2 cellular contexts compared by ENCODE assay signal in the genomic region with DNA sequence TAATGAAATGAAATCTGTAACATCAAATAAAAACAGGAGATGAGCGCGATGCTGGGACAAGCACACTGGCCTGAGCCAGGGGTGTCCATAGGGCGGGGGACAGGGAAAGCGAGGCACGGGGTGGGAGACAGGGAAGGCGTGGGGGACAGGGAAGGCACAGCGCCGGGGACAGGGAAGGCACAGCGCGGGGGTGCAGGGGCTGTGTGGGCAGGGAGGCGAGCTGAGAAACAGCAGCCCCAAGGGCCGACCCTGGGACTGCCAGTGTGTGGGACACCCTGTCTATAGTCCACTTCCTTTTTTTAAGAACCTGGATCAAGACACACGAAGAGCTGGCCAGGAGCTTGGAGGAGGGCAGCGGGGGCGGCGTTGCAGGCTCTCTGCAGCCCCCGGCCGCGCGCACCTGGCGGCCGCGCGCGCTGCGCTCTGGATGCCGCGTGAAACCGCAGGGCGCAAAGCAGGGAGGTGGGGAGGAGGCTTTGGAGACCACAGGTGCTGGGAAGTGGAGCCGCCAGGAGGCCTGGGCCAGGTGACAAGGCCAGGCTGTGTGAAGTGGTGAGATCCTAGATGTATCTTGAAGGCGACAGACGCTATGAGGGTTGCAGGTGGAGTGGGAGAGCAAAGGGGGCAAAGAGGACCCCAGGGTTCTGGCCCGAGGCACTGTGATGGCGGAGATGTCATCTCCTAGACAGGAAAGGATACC.
TF ChIP-seq lines count a peak whose summit lies in the region.

No MANE protein-coding gene starts in this region.

TF ChIP-seq in HepG2, 621 proteins besides CTCF, POLR2A, EP300 and RAD21:
- TF ChIP-seq MIER3 (CRISPR knock-in tag; IDR thresholded peaks at IDR 0.05; ENCODE audit: borderline replicate concordance): no peak
- no peak for TF ChIP-seq MTF2 (CRISPR knock-in tag; IDR thresholded peaks at IDR 0.05; ENCODE audit: borderline replicate concordance)
- no peak for TF ChIP-seq SP4 (CRISPR knock-in tag; IDR thresholded peaks at IDR 0.05)
- no peak for TF ChIP-seq SMARCC2 (IDR thresholded peaks at IDR 0.05)
- no peak for TF ChIP-seq IKZF5 (CRISPR knock-in tag; IDR thresholded peaks at IDR 0.05)
- TF ChIP-seq ARNTL (CRISPR knock-in tag; IDR thresholded peaks at IDR 0.05): no peak
- TF ChIP-seq MIXL1 (CRISPR knock-in tag; IDR thresholded peaks at IDR 0.05): no peak
- peak; percentile 28 for TF ChIP-seq AGO2 (optimal IDR thresholded peaks at IDR 0.05; ENCODE audit: low read depth, low read length)
- TF ChIP-seq MAFK (conservative IDR thresholded peaks at IDR 0.05 in 1 of 2, IDR thresholded peaks at IDR 0.05 in 1 of 2; ENCODE audit: low read length in 2 of 2): no peak

TF ChIP-seq in K562, 482 proteins besides CTCF, POLR2A, EP300 and RAD21:
- TF ChIP-seq SPI1 (IDR thresholded peaks at IDR 0.05; ENCODE audit: borderline replicate concordance, low read depth, low read length): peak; percentile 49; the same call in 1 of the 2 replicates
- TF ChIP-seq, protein P1, sequence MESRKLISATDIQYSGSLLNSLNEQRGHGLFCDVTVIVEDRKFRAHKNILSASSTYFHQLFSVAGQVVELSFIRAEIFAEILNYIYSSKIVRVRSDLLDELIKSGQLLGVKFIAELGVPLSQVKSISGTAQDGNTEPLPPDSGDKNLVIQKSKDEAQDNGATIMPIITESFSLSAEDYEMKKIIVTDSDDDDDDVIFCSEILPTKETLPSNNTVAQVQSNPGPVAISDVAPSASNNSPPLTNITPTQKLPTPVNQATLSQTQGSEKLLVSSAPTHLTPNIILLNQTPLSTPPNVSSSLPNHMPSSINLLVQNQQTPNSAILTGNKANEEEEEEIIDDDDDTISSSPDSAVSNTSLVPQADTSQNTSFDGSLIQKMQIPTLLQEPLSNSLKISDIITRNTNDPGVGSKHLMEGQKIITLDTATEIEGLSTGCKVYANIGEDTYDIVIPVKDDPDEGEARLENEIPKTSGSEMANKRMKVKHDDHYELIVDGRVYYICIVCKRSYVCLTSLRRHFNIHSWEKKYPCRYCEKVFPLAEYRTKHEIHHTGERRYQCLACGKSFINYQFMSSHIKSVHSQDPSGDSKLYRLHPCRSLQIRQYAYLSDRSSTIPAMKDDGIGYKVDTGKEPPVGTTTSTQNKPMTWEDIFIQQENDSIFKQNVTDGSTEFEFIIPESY (CRISPR knock-in tag; IDR thresholded peaks at IDR 0.05): 0 out of 2 replicates have a peak, but pooled peaks have one; percentile 39
- no peak for TF ChIP-seq SREBF1 (IDR thresholded peaks at IDR 0.05; ENCODE audit: borderline replicate concordance, low read depth, low read length)
